1 cellular context compared by ENCODE assay signal in genomic region chr18:48940854-48941531, GRCh38.
TF ChIP-seq lines count a peak whose summit lies in the region.

No MANE protein-coding gene starts in this region.

TF ChIP-seq in HepG2, 621 proteins besides CTCF, POLR2A, EP300 and RAD21 (continued from another document):
- TF ChIP-seq ZNF318 (CRISPR knock-in tag; IDR thresholded peaks at IDR 0.05): no peak
- no peak for TF ChIP-seq RXRB (CRISPR knock-in tag; IDR thresholded peaks at IDR 0.05; ENCODE audit: borderline replicate concordance)
TF ChIP-seq in HepG2: peak in this region for 1.
